ENCODE assay signal across 3 cellular contexts in the genomic region with DNA sequence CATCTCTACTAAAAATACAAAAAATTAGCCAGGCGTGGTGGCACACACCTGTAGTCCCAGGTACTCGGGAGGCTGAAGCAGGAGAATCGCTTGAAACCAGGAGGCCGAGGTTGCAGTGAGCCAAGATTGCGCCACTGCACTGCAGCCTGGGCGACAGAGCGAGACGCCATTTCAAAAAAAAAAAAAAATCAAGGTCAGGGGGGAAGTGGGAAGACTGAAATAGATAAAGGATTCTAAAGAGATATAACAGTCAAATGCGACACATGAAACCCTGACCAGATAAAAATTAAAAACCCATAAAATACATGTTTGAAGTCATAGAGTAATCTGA. TPM values are rescaled to one million over a fixed set of nuclear protein-coding genes. Genes with fewer than 3 reads are reported as not detected.
"Had no signal": no experiment of that assay in that cellular context is flagged by ENCODE, and none has a peak within 500 bp of the region (broad histone marks: within the 10 kb centered on the region; RNA-seq: fewer than 3 reads in every experiment).

No MANE protein-coding gene starts in this region.

RNA-seq across cellular contexts. Expression of a gene that starts 4.5 kb away (rescaled TPM):
- total RNA-seq: PC-9, Peyer's patch, Right ventricle myocardium inferior had no signal
